Comparison of ENCODE assay signal across 15 cellular contexts in genomic region chr15:87877114-87877810, GRCh38.
DNase-seq lines count a peak whose midpoint lies in the region; ATAC-seq and TF ChIP-seq lines count a peak whose summit lies in the region.
"Had no signal": no experiment of that assay in that cellular context is flagged by ENCODE, and none has a peak within 500 bp of the region (broad histone marks: within the 10 kb centered on the region; RNA-seq: fewer than 3 reads in every experiment).

No MANE protein-coding gene starts in this region.

- H3K36me3 ChIP-seq in Caco-2 (ENCODE audit: control insufficient read depth, insufficient read depth, low read length): no peaks in the 10 kb centered on the region
- no peaks in the 10 kb centered on the region for H3K36me3 ChIP-seq in mucosa of descending colon (ENCODE audit: low read depth)
- peaks cover 0 to 15% (median 0%) of the 10 kb centered on the region in 3 donors for H3K36me3 ChIP-seq in tibial nerve

- H3K27me3 ChIP-seq in Caco-2 (replicated peaks; ENCODE audit: control insufficient read depth, insufficient read depth, low read length) (no peaks in the 10 kb centered on the region), tibial nerve (no peaks in the 10 kb centered on the region)

- WGBS in tibial nerve, 2 donors: 76 to 81% methylated on average over 4 of the region's 4 CpGs

- H3K4me1 ChIP-seq in Caco-2 (peaks cover 4% of the 10 kb centered on the region; the same call in 1 of the 2 replicates), mucosa of descending colon (ENCODE audit: low read depth) (no peaks in the 10 kb centered on the region), tibial nerve (peaks cover 0 to 7% (median 0%) of the 10 kb centered on the region in 4 donors)

- ATAC-seq in mucosa of descending colon: no peak
- no peak for ATAC-seq in activated T-helper 17 cell treated with anti-CD3 and anti-CD28 coated beads, Interleukin-2, amount 50 U/mL, for 72 hours (replicated peaks)
- ATAC-seq: stimulated activated naive B cell treated with anti-CD40 and anti-IgM and Interleukin-4, amounts not matched to agents 10 μg/mL and 1 μg/mL and 100 μg/mL, for 72 hours had no signal

- intact Hi-C loops in Caco-2 (cut with micrococcal nuclease; ENCODE audit: unreplicated experiment) (no loop called here), mucosa of descending colon (cut with DNase I, micrococcal nuclease) (no loop called here)

- no peaks in the 10 kb centered on the region for H3K36me3 Mint-ChIP-seq in Caco-2 (ENCODE audit: insufficient read depth, unreplicated experiment)
- H3K36me3 Mint-ChIP-seq in activated T-helper 17 cell treated with anti-CD3 and anti-CD28 coated beads, Interleukin-2, amount 50 U/mL, for 72 hours (ENCODE audit: low read depth): no peaks in the 10 kb centered on the region
- H3K36me3 Mint-ChIP-seq: stimulated activated naive B cell treated with anti-CD40 and anti-IgM and Interleukin-4, amounts not matched to agents 10 μg/mL and 1 μg/mL and 100 μg/mL, for 72 hours had no signal

- no peak for TF ChIP-seq EP300 in tibial nerve (IDR thresholded peaks at IDR 0.05)

- no peak for TF ChIP-seq POLR2A in tibial nerve (IDR thresholded peaks at IDR 0.05)

- CTCF ChIA-PET in Caco-2 (lab: Charles Lee): no interaction called here

- H3K9me3 Mint-ChIP-seq in Caco-2 (ENCODE audit: unreplicated experiment): no peaks in the 10 kb centered on the region
- H3K9me3 Mint-ChIP-seq in activated T-helper 17 cell treated with anti-CD3 and anti-CD28 coated beads, Interleukin-2, amount 50 U/mL, for 72 hours: no peaks in the 10 kb centered on the region
- H3K9me3 Mint-ChIP-seq: activated T-helper 2 cell treated with anti-CD3 and anti-CD28 coated beads, Interferon-gamma antibody, Interleukin-2, Interleukin-4, amounts not matched to agents 10 μg/mL and 5 μg/mL and 100 μg/mL, durations not matched to agents 14 hours and 24 hours and 36 hours; stimulated activated naive B cell treated with anti-CD40 and anti-IgM and Interleukin-4, amounts not matched to agents 10 μg/mL and 1 μg/mL and 100 μg/mL, for 72 hours had no signal

- no TSS peak for BruUV-seq in Caco-2 (replicated peaks; lab: Mats Ljungman, UMichigan)

- H3K9me3 ChIP-seq in Caco-2: no peaks in the 10 kb centered on the region
- H3K9me3 ChIP-seq in mucosa of descending colon: no peaks in the 10 kb centered on the region
- H3K9me3 ChIP-seq in tibial nerve: no peaks in the 10 kb centered on the region

- no peaks in the 10 kb centered on the region for H3K27me3 Mint-ChIP-seq in Caco-2 (ENCODE audit: insufficient read depth, unreplicated experiment)
- H3K27me3 Mint-ChIP-seq in activated T-helper 17 cell treated with anti-CD3 and anti-CD28 coated beads, Interleukin-2, amount 50 U/mL, for 72 hours: peaks cover 17% of the 10 kb centered on the region
- H3K27me3 Mint-ChIP-seq: stimulated activated naive B cell treated with anti-CD40 and anti-IgM and Interleukin-4, amounts not matched to agents 10 μg/mL and 1 μg/mL and 100 μg/mL, for 72 hours had no signal

- peaks cover 6% of the 10 kb centered on the region for H3K4me1 Mint-ChIP-seq in Caco-2 (ENCODE audit: low read depth, unreplicated experiment)
- H3K4me1 Mint-ChIP-seq in activated T-helper 17 cell treated with anti-CD3 and anti-CD28 coated beads, Interleukin-2, amount 50 U/mL, for 72 hours: no peaks in the 10 kb centered on the region
- H3K4me1 Mint-ChIP-seq: stimulated activated naive B cell treated with anti-CD40 and anti-IgM and Interleukin-4, amounts not matched to agents 10 μg/mL and 1 μg/mL and 100 μg/mL, for 72 hours had no signal

- in situ Hi-C loops in astrocyte of the spinal cord (cut with HindIII; ENCODE audit: low sequenced_read_pairs): no loop called here

- no peak overlapping the region for H3K27ac Mint-ChIP-seq in Caco-2 (ENCODE audit: unreplicated experiment)
- no peak overlapping the region for H3K27ac Mint-ChIP-seq in activated T-helper 17 cell treated with anti-CD3 and anti-CD28 coated beads, Interleukin-2, amount 50 U/mL, for 72 hours
- H3K27ac Mint-ChIP-seq: activated T-helper 2 cell treated with anti-CD3 and anti-CD28 coated beads, Interferon-gamma antibody, Interleukin-2, Interleukin-4, amounts not matched to agents 10 μg/mL and 5 μg/mL and 100 μg/mL, durations not matched to agents 14 hours and 24 hours and 36 hours; stimulated activated naive B cell treated with anti-CD40 and anti-IgM and Interleukin-4, amounts not matched to agents 10 μg/mL and 1 μg/mL and 100 μg/mL, for 72 hours had no signal

- H3K27ac ChIP-seq in tibial nerve: no peak overlapping the region

- H3K4me3 ChIP-seq in Caco-2 (ENCODE audit: low read depth, low read length) (no peak overlapping the region), astrocyte of the spinal cord (ENCODE audit: low read depth, low read length) (no peak overlapping the region), mucosa of descending colon (no peak overlapping the region), tibial nerve (no peak overlapping the region)

- DNase-seq in Caco-2: peak; percentile 11 to 58
- DNase-seq in MV-4-11 (lab: John Stamatoyannopoulos, UW): peak; percentile 67
- peak; percentile 55 for DNase-seq in astrocyte of the spinal cord (ENCODE audit: low read depth, low spot score)
- peak; percentile 7 for DNase-seq in left kidney (ENCODE audit: low read depth, low spot score)
- no peak for DNase-seq in mucosa of descending colon
- DNase-seq in epidermal melanocyte (ENCODE audit: insufficient read length, low spot score): no peak
- no peak for DNase-seq in tibial nerve (ENCODE audit: low spot score in 2 of 2)
- DNase-seq: activated CD4-positive, alpha-beta T cell treated with anti-CD3 and anti-CD28 coated beads, Interleukin-2, amount 50 U/mL, for 1 hour; C1 segment of cervical spinal cord; NCI-H1436; posterior cingulate gyrus; stimulated activated CD4-positive, alpha-beta T cell treated with anti-CD3 and anti-CD28 coated beads, Interleukin-2, amount 100 ng/mL, for 24 hours; stimulated activated naive B cell treated with anti-CD40 and anti-IgM and Interleukin-4, amounts not matched to agents 10 μg/mL and 1 μg/mL and 100 μg/mL, for 72 hours had no signal

- no peak for TF ChIP-seq CTCF in Caco-2 (IDR thresholded peaks at IDR 0.05; ENCODE audit: insufficient read depth in 1 of 2, low read depth in 1 of 2, low read length in 1 of 2, severe bottlenecking in 1 of 2, unreplicated experiment in 1 of 2)
- no peak for TF ChIP-seq CTCF in astrocyte of the spinal cord (IDR thresholded peaks at IDR 0.05; ENCODE audit: low read depth, low read length)
- no peak for TF ChIP-seq CTCF in mucosa of descending colon (IDR thresholded peaks at IDR 0.05)
- no peak for TF ChIP-seq CTCF in tibial nerve (IDR thresholded peaks at IDR 0.05)

- POLR2A ChIA-PET in Caco-2 (lab: Charles Lee): no interaction called here

- H3K4me3 Mint-ChIP-seq in Caco-2 (ENCODE audit: unreplicated experiment): no peak overlapping the region
- H3K4me3 Mint-ChIP-seq in activated T-helper 17 cell treated with anti-CD3 and anti-CD28 coated beads, Interleukin-2, amount 50 U/mL, for 72 hours: no peak overlapping the region
- H3K4me3 Mint-ChIP-seq: stimulated activated naive B cell treated with anti-CD40 and anti-IgM and Interleukin-4, amounts not matched to agents 10 μg/mL and 1 μg/mL and 100 μg/mL, for 72 hours had no signal

Comparison
In these comparisons a context has a peak if more than half of its experiments do, and no peak if none do; other contexts are left out.
1. DNase-seq: peak in Caco-2 (2 of 2), MV-4-11 (single experiment), astrocyte of the spinal cord (single experiment) and left kidney (single experiment); none in mucosa of descending colon (0 of 3), epidermal melanocyte (single experiment) and tibial nerve (0 of 2).